26 cellular contexts compared by ENCODE assay signal in the genomic region with DNA sequence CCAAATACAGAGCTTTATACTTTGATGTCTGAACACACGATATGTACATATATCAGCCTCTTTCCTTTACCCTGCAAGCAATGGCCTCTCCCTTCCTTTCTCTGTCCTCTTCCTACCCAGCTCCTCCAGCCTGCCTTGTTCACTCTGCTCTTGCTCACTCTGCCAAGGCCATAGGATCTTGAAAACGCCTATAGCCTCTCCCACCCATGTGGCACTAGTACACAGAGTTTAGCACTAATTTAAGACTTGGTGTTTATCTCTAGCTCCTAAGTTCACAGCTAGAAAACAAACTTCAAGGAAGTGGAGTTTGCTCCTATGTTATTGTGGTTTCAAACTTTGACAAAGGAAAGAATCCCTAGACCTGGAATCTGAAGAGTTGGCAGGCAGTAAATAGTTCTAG.
"Had no signal": no experiment of that assay in that cellular context is flagged by ENCODE, and none has a peak within 500 bp of the region (broad histone marks: within the 10 kb centered on the region; RNA-seq: fewer than 3 reads in every experiment).

No MANE protein-coding gene starts in this region.

- H3K9me3 Mint-ChIP-seq: activated T-helper 17 cell treated with anti-CD3 and anti-CD28 coated beads, Interleukin-2, amount 50 U/mL, for 72 hours had no signal

- H3K27ac Mint-ChIP-seq: activated CD4-positive, alpha-beta T cell treated with anti-CD3 and anti-CD28 coated beads, Interleukin-2, amount 10 ng/mL, durations not matched to agents 7 days and 5 days; activated CD8-positive, alpha-beta T cell treated with anti-CD3 and anti-CD28 coated beads for 36 hours; activated T-helper 17 cell treated with anti-CD3 and anti-CD28 coated beads, Interleukin-2, amount 50 U/mL, for 72 hours had no signal

- H3K4me3 Mint-ChIP-seq: activated CD4-positive, alpha-beta T cell treated with anti-CD3 and anti-CD28 coated beads, Interleukin-2, amount 10 ng/mL, durations not matched to agents 7 days and 5 days; activated CD8-positive, alpha-beta T cell treated with anti-CD3 and anti-CD28 coated beads for 36 hours; activated T-cell treated with anti-CD3 and anti-CD28 coated beads, Interleukin-2, amount 50 U/mL, for 4 hours; activated T-helper 17 cell treated with anti-CD3 and anti-CD28 coated beads, Interleukin-2, amount 50 U/mL, for 72 hours; mesothelial cell of epicardium; naive thymus-derived CD4-positive, alpha-beta T cell; neural crest cell had no signal

- FAIRE-seq: astrocyte, kidney had no signal

- H3K4me3 ChIP-seq: gastrocnemius medialis, right atrium auricular region, spleen, thoracic aorta, upper lobe of left lung had no signal

- H3K4me1 ChIP-seq: gastrocnemius medialis, parathyroid adenoma, right atrium auricular region, spleen, upper lobe of left lung had no signal

- H3K9ac ChIP-seq: parathyroid adenoma had no signal

- H3K79me2 ChIP-seq: parathyroid adenoma had no signal

- H3K36me3 Mint-ChIP-seq: naive thymus-derived CD4-positive, alpha-beta T cell had no signal

- H3K27me3 ChIP-seq: brain microvascular endothelial cell, gastrocnemius medialis, right atrium auricular region, spleen, upper lobe of left lung had no signal

- DNase-seq: activated CD4-positive, alpha-beta T cell treated with anti-CD3 and anti-CD28 coated beads, Interleukin-2, amount 10 ng/mL, durations not matched to agents 7 days and 5 days; activated CD4-positive, CD25-positive, alpha-beta regulatory T cell treated with anti-CD3 and anti-CD28 coated beads, Interleukin-2, amount 50 U/mL, for 72 hours; activated CD8-positive, alpha-beta T cell treated with anti-CD3 and anti-CD28 coated beads for 36 hours; activated gamma-delta T cell treated with Interleukin-2 at 50 U/mL for 16 hours; activated naive CD4-positive, alpha-beta T cell treated with anti-CD3 and anti-CD28 coated beads, Interleukin-2, amount 50 U/mL, for 16 hours; activated T-cell treated with anti-CD3 and anti-CD28 coated beads, Interleukin-2, amount 50 U/mL, for 4 hours; amniotic stem cell; brain microvascular endothelial cell; dermis blood vessel endothelial cell; effector CD4-positive, alpha-beta T cell; gastrocnemius medialis; hippocampal formation; kidney; occipital lobe; spleen; stimulated activated naive CD4-positive, alpha-beta T cell treated with Interleukin-2 at 50 U/mL for 16 hours; T-helper 2 cell; upper lobe of left lung had no signal

- H2AFZ ChIP-seq: parathyroid adenoma had no signal

- H3K4me1 Mint-ChIP-seq: activated CD4-positive, alpha-beta T cell treated with anti-CD3 and anti-CD28 coated beads, Interleukin-2, amount 10 ng/mL, durations not matched to agents 7 days and 5 days; activated T-helper 17 cell treated with anti-CD3 and anti-CD28 coated beads, Interleukin-2, amount 50 U/mL, for 72 hours had no signal

- ATAC-seq: activated CD8-positive, alpha-beta T cell treated with anti-CD3 and anti-CD28 coated beads for 36 hours; activated T-cell treated with anti-CD3 and anti-CD28 coated beads, Interleukin-2, amount 50 U/mL, for 4 hours; activated T-helper 17 cell treated with anti-CD3 and anti-CD28 coated beads, Interleukin-2, amount 50 U/mL, for 72 hours; gastrocnemius medialis; naive thymus-derived CD4-positive, alpha-beta T cell had no signal

- H3K36me3 ChIP-seq: brain microvascular endothelial cell, gastrocnemius medialis, right atrium auricular region, spleen, thoracic aorta, upper lobe of left lung had no signal

- H3K9me3 ChIP-seq: gastrocnemius medialis, right atrium auricular region, thoracic aorta, upper lobe of left lung had no signal

- H3K27ac ChIP-seq: brain microvascular endothelial cell, gastrocnemius medialis, parathyroid adenoma, right atrium auricular region, spleen, thoracic aorta, upper lobe of left lung had no signal

- H3K27me3 Mint-ChIP-seq: activated CD8-positive, alpha-beta T cell treated with anti-CD3 and anti-CD28 coated beads for 36 hours; activated T-helper 17 cell treated with anti-CD3 and anti-CD28 coated beads, Interleukin-2, amount 50 U/mL, for 72 hours had no signal
